In the genomic region with DNA sequence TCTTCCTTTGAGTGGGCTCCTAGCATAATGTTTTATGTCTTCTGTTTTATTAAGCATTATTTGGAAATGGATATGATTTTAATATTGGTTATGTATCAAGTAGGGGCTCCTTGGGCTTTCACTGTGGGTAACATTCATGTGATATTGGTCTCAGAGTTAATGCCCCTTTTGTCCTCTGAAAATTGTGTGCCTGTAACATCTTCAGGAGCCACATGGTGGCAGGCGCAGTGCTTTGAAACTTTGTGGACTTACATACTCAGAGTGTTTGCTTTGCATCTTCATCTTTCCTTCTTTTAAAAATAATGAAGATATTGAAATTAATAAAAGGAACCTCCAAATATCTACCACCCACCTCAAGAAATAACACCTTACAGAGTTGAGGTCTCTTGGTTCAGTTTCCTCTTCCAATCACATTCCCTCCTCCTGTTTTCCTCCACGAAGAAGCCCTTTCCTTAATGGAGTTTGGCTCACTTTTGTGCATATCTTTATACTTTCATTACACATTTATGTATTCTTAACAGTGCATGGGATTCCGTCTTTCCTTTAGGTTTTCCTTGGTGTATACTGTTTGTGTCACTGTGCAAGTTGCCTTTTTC, we compare ENCODE assay signal across 8 cellular contexts.
A peak's percentile ranks its signal among the peaks of the same experiment; 100 is the strongest.
DNase-seq lines count a peak whose midpoint lies in the region; ATAC-seq and TF ChIP-seq lines count a peak whose summit lies in the region.

No MANE protein-coding gene starts in this region.

- no peaks in the 10 kb centered on the region for H3K36me3 ChIP-seq in gastroesophageal sphincter
- no peaks in the 10 kb centered on the region for H3K36me3 ChIP-seq in smooth muscle cell (ENCODE audit: low read depth)

- DNase-seq in activated CD4-positive, CD25-positive, alpha-beta regulatory T cell treated with anti-CD3 and anti-CD28 coated beads, Interleukin-2, amount 50 U/mL, for 16 hours (ENCODE audit: low read depth, low spot score) = peak; percentile 15
- DNase-seq in activated CD4-positive, CD25-positive, alpha-beta regulatory T cell (lab: John Stamatoyannopoulos, UW) = no peak
- DNase-seq in NCI-H146 treated with DMSO at 0.1 percent for 48 hours (lab: John Stamatoyannopoulos, UW; ENCODE audit: unreplicated experiment) (peak; percentile 57), smooth muscle cell (lab: John Stamatoyannopoulos, UW; ENCODE audit: unreplicated experiment) (no peak), epidermal melanocyte (ENCODE audit: insufficient read length, low spot score) (no peak)
- DNase-seq in activated CD8-positive, alpha-beta T cell treated with anti-CD3 and anti-CD28 coated beads for 36 hours = peak; percentile 68

- no peak overlapping the region for H3K27ac Mint-ChIP-seq in activated CD8-positive, alpha-beta T cell treated with anti-CD3 and anti-CD28 coated beads for 36 hours

- H3K9me3 Mint-ChIP-seq in activated CD8-positive, alpha-beta T cell treated with anti-CD3 and anti-CD28 coated beads for 36 hours = no peaks in the 10 kb centered on the region

- H4K20me1 ChIP-seq in smooth muscle cell (ENCODE audit: low read depth) = peaks cover 75% of the 10 kb centered on the region

- POLR2A ChIA-PET in activated CD8-positive, alpha-beta T cell treated with anti-CD3 and anti-CD28 coated beads for 36 hours (lab: Charles Lee) = interaction anchor here (1.1 kb wide), 1 partner anchor 28 kb away, joined by 5 read pairs; no protein-coding TSS in a partner anchor

- peaks cover 0 to 49% (median 8%) of the 10 kb centered on the region in 3 donors for H3K4me1 ChIP-seq in gastroesophageal sphincter
- H3K4me1 ChIP-seq in smooth muscle cell (ENCODE audit: low read depth) = no peaks in the 10 kb centered on the region

- H3K27me3 Mint-ChIP-seq in activated CD8-positive, alpha-beta T cell treated with anti-CD3 and anti-CD28 coated beads for 36 hours = no peaks in the 10 kb centered on the region

- H3K36me3 Mint-ChIP-seq in activated CD8-positive, alpha-beta T cell treated with anti-CD3 and anti-CD28 coated beads for 36 hours (ENCODE audit: low read depth) = no peaks in the 10 kb centered on the region

- H3K4me1 Mint-ChIP-seq in activated CD8-positive, alpha-beta T cell treated with anti-CD3 and anti-CD28 coated beads for 36 hours (ENCODE audit: low read depth) = peaks cover 34% of the 10 kb centered on the region

- no peak overlapping the region for H3K9ac ChIP-seq in smooth muscle cell (ENCODE audit: low read depth)

- H3K27ac ChIP-seq in gastroesophageal sphincter (no peak overlapping the region), smooth muscle cell (ENCODE audit: low read depth) (no peak overlapping the region)

- no peak for TF ChIP-seq EP300 in gastroesophageal sphincter (IDR thresholded peaks at IDR 0.05)

- no peak overlapping the region for H2AFZ ChIP-seq in smooth muscle cell (ENCODE audit: low read depth)

- no peaks in the 10 kb centered on the region for H3K9me3 ChIP-seq in gastroesophageal sphincter
- H3K9me3 ChIP-seq in smooth muscle cell (replicated peaks; ENCODE audit: low read depth) = no peaks in the 10 kb centered on the region

- H3K4me2 ChIP-seq in smooth muscle cell = no peak overlapping the region

- H3K27me3 ChIP-seq in gastroesophageal sphincter (no peaks in the 10 kb centered on the region), smooth muscle cell (ENCODE audit: low read depth) (no peaks in the 10 kb centered on the region)

- TF ChIP-seq POLR2A in gastroesophageal sphincter (IDR thresholded peaks at IDR 0.05) = no peak

- H3K4me3 ChIP-seq in gastroesophageal sphincter = no peak overlapping the region
- no peak overlapping the region for H3K4me3 ChIP-seq in smooth muscle cell

- peaks cover 94% of the 10 kb centered on the region for H3K79me2 ChIP-seq in smooth muscle cell (ENCODE audit: low read depth)

- H3F3A ChIP-seq in smooth muscle cell (ENCODE audit: low read depth) = no peaks in the 10 kb centered on the region

- CTCF ChIA-PET in activated CD8-positive, alpha-beta T cell treated with anti-CD3 and anti-CD28 coated beads for 36 hours (lab: Charles Lee) = interaction anchor here (1.3 to 10.4 kb wide), 3 partner anchors 9 to 29 kb away, joined by 3 to 120 read pairs (median 89); no protein-coding TSS in a partner anchor

- intact Hi-C loops in activated CD8-positive, alpha-beta T cell treated with anti-CD3 and anti-CD28 coated beads for 36 hours (cut with micrococcal nuclease) = no loop called here

- H3K4me3 Mint-ChIP-seq in activated CD8-positive, alpha-beta T cell treated with anti-CD3 and anti-CD28 coated beads for 36 hours = no peak overlapping the region

- ATAC-seq in activated CD8-positive, alpha-beta T cell treated with anti-CD3 and anti-CD28 coated beads for 36 hours = no peak
- no peak for ATAC-seq in gastroesophageal sphincter
- ATAC-seq in HG03135 (IDR thresholded peaks at IDR 0.05; ENCODE audit: unreplicated experiment) = no peak

- 49 to 58% methylated on average over 2 to 3 of the region's 3 CpGs for WGBS in gastroesophageal sphincter (ENCODE audit: low coverage in 1 of 2), 2 donors
- WGBS in smooth muscle cell (ENCODE audit: low lambda C conversion rate) = 90% methylated on average over 3 of the region's 3 CpGs

- peak; percentile 68 for TF ChIP-seq CTCF in activated CD8-positive, alpha-beta T cell treated with anti-CD3 and anti-CD28 coated beads for 36 hours (IDR thresholded peaks at IDR 0.05)
- TF ChIP-seq CTCF in gastroesophageal sphincter (IDR thresholded peaks at IDR 0.05) (peak; percentile 50 to 73 (median 68)), smooth muscle cell (IDR thresholded peaks at IDR 0.05; ENCODE audit: borderline replicate concordance, insufficient read depth, poor library complexity, severe bottlenecking) (peak; percentile 47)

Comparison
In these comparisons a context has a peak if more than half of its experiments do, and no peak if none do; other contexts are left out.
1. DNase-seq: peak in activated CD4-positive, CD25-positive, alpha-beta regulatory T cell treated with anti-CD3 and anti-CD28 coated beads, Interleukin-2, amount 50 U/mL, for 16 hours (single experiment), NCI-H146 treated with DMSO at 0.1 percent for 48 hours (single experiment) and activated CD8-positive, alpha-beta T cell treated with anti-CD3 and anti-CD28 coated beads for 36 hours (single experiment); none in activated CD4-positive, CD25-positive, alpha-beta regulatory T cell (0 of 4), smooth muscle cell (single experiment) and epidermal melanocyte (single experiment).
2. Peak in every context shown above with its lines, with median percentiles within 50 percentile points of each other: CTCF ChIP-seq.